In genomic region chr22:46092646-46093410, GRCh38 we compare ENCODE assay signal across 16 cellular contexts. TPM values are rescaled to one million over a fixed set of nuclear protein-coding genes. Genes with fewer than 3 reads are reported as not detected.
DNase-seq lines count a peak whose midpoint lies in the region; ATAC-seq, FAIRE-seq and TF ChIP-seq lines count a peak whose summit lies in the region.
"Had no signal": no experiment of that assay in that cellular context is flagged by ENCODE, and none has a peak within 500 bp of the region (broad histone marks: within the 10 kb centered on the region; RNA-seq: fewer than 3 reads in every experiment).

No MANE protein-coding gene starts in this region.

- H3K4me3 ChIP-seq in heart left ventricle (peak overlapping the region in 1 of 12 donors; percentile 21), psoas muscle (no peak overlapping the region), uterus (no peak overlapping the region)
- H3K4me3 ChIP-seq: GM23338 had no signal

- no peaks in the 10 kb centered on the region for H3K27me3 ChIP-seq in heart left ventricle
- H3K27me3 ChIP-seq in psoas muscle (ENCODE audit: insufficient read depth in 3 of 3, low read length in 2 of 3): no peaks in the 10 kb centered on the region
- H3K27me3 ChIP-seq in uterus: no peaks in the 10 kb centered on the region

- ATAC-seq in Right ventricle myocardium inferior (no peak), heart left ventricle (no peak), psoas muscle (no peak), HG03025 (IDR thresholded peaks at IDR 0.05; ENCODE audit: low FRiP score, unreplicated experiment) (no peak)
- ATAC-seq in activated naive CD4-positive, alpha-beta T cell treated with anti-CD3 and anti-CD28 coated beads, Interleukin-2, amount 50 U/mL, for 72 hours: no peak
- ATAC-seq: activated T-helper 17 cell treated with anti-CD3 and anti-CD28 coated beads, Interleukin-2, amount 50 U/mL, for 72 hours; GM23338 had no signal

- peaks cover 0 to 58% (median 45%) of the 10 kb centered on the region in 9 donors for H3K36me3 ChIP-seq in heart left ventricle
- peaks cover 0 to 16% of the 10 kb centered on the region in 2 donors for H3K36me3 ChIP-seq in psoas muscle (ENCODE audit: insufficient read depth in 1 of 2, low read depth in 1 of 2)
- no peaks in the 10 kb centered on the region for H3K36me3 ChIP-seq in uterus

- no peaks in the 10 kb centered on the region for H3K9me3 ChIP-seq in heart left ventricle
- H3K9me3 ChIP-seq in psoas muscle: no peaks in the 10 kb centered on the region
- no peaks in the 10 kb centered on the region for H3K9me3 ChIP-seq in uterus

- 45 to 64% (median 49%) methylated on average over 19 to 21 of the region's 21 CpGs for WGBS in heart left ventricle, 4 donors
- WGBS in psoas muscle, 3 donors: 29 to 53% (median 38%) methylated on average over 21 of the region's 21 CpGs

- no peaks in the 10 kb centered on the region for H3K36me3 Mint-ChIP-seq in activated naive CD4-positive, alpha-beta T cell treated with anti-CD3 and anti-CD28 coated beads, Interleukin-2, amount 50 U/mL, for 72 hours

- H3K27ac ChIP-seq in heart left ventricle (peak overlapping the region in 11 of 12 donors; percentile 28 to 100 (median 97)), psoas muscle (peak overlapping the region; percentile 98), uterus (peak overlapping the region; percentile 99 to 100)
- H3K27ac ChIP-seq: KMS-11 had no signal

- H3K4me1 ChIP-seq in heart left ventricle: peaks cover 54 to 100% (median 94%) of the 10 kb centered on the region in 12 donors
- peaks cover 89% of the 10 kb centered on the region for H3K4me1 ChIP-seq in psoas muscle
- H3K4me1 ChIP-seq in uterus: peaks cover 42 to 87% of the 10 kb centered on the region in 2 donors

- no peaks in the 10 kb centered on the region for H3K9me3 Mint-ChIP-seq in activated naive CD4-positive, alpha-beta T cell treated with anti-CD3 and anti-CD28 coated beads, Interleukin-2, amount 50 U/mL, for 72 hours
- H3K9me3 Mint-ChIP-seq: activated T-helper 17 cell treated with anti-CD3 and anti-CD28 coated beads, Interleukin-2, amount 50 U/mL, for 72 hours had no signal

- intact Hi-C loops in Right ventricle myocardium inferior (cut with DNase I): loop anchor here (2.0 kb wide), 1 partner anchor 14 kb away; no protein-coding TSS in a partner anchor
- intact Hi-C loops in cardiac septum (cut with DNase I): no loop called here
- intact Hi-C loops in heart left ventricle (cut with DNase I): loop anchor here in 2 of 10 donors (5.0 kb wide), 2 partner anchors 76 to 81 kb away; no protein-coding TSS in a partner anchor
- intact Hi-C loops in psoas muscle (cut with DNase I): no loop called here
- intact Hi-C loops in uterus (cut with DNase I; ENCODE audit: low total_unique reads): no loop called here

- DNase-seq in Right ventricle myocardium inferior (ENCODE audit: missing footprints): peak; percentile 43
- DNase-seq in cardiac septum (ENCODE audit: low spot score): no peak
- DNase-seq in heart left ventricle: peak in 2 of 5 donors; percentile 23 to 58
- peak; percentile 16 to 44 for DNase-seq in psoas muscle
- no peak for DNase-seq in uterus
- no peak for DNase-seq in activated naive CD4-positive, alpha-beta T cell treated with anti-CD3 and anti-CD28 coated beads, Interleukin-2, amount 50 U/mL, for 72 hours (ENCODE audit: low spot score in 2 of 2)
- no peak for DNase-seq in frontal cortex (ENCODE audit: low spot score in 2 of 2)
- DNase-seq: ACHN, Calu3, NCI-H1417 treated with DMSO at 0.1 percent for 48 hours, NCI-H510A treated with DMSO at 0.1 percent for 48 hours had no signal

- no peak for TF ChIP-seq POLR2A in heart left ventricle (IDR thresholded peaks at IDR 0.05)
- no peak for TF ChIP-seq POLR2A in uterus (IDR thresholded peaks at IDR 0.05)

- FAIRE-seq in frontal cortex (lab: Jason Lieb, UNC): no peak
- FAIRE-seq: endothelial cell of umbilical vein had no signal

- peak overlapping the region in 1 of 2 donors; percentile 29 for H3K27ac Mint-ChIP-seq in activated naive CD4-positive, alpha-beta T cell treated with anti-CD3 and anti-CD28 coated beads, Interleukin-2, amount 50 U/mL, for 72 hours
- H3K27ac Mint-ChIP-seq: GM23338 had no signal

- no peak for TF ChIP-seq CTCF in heart left ventricle (IDR thresholded peaks at IDR 0.05)
- no peak for TF ChIP-seq CTCF in psoas muscle (IDR thresholded peaks at IDR 0.05)
- TF ChIP-seq CTCF in uterus (IDR thresholded peaks at IDR 0.05): no peak

RNA-seq across cellular contexts. Expression of gene PPARA, which starts 57.5 kb away (rescaled TPM):
- 70.5 TPM for total RNA-seq in Right ventricle myocardium inferior
- total RNA-seq in cardiac septum: 78.8 TPM
- total RNA-seq in heart left ventricle: 10 to 100 TPM; 51.0 to 96.4 (median 83.6) TPM
- polyA plus RNA-seq in heart left ventricle: 10 to 100 TPM; 21.1 to 60.9 TPM
- 10 to 100 TPM; 37.3 to 55.8 (median 46.2) TPM for total RNA-seq in psoas muscle
- 10 to 100 TPM; 11.0 to 30.6 (median 12.1) TPM for polyA plus RNA-seq in psoas muscle
- 10 to 100 TPM in 2 of 4 donors, 1 to 10 TPM in 2; 1.8 to 24.8 (median 14.0) TPM for total RNA-seq in uterus
- 10 to 100 TPM; 10.8 to 13.1 TPM for total RNA-seq in activated naive CD4-positive, alpha-beta T cell treated with anti-CD3 and anti-CD28 coated beads, Interleukin-2, amount 50 U/mL, for 72 hours
- 4.9 TPM for total RNA-seq in frontal cortex

Comparison
In these comparisons a context has a peak if more than half of its experiments do, and no peak if none do; other contexts are left out.
1. DNase-seq: peak in Right ventricle myocardium inferior (single experiment) and psoas muscle (2 of 2); none in cardiac septum (single experiment), uterus (0 of 2), activated naive CD4-positive, alpha-beta T cell treated with anti-CD3 and anti-CD28 coated beads, Interleukin-2, amount 50 U/mL, for 72 hours (0 of 2) and frontal cortex (0 of 2).
2. Peak in every context shown above with its lines, with median percentiles within 50 percentile points of each other: H3K27ac ChIP-seq.